Comparison of ENCODE assay signal across 7 cellular contexts in genomic region chr17:47776330-47777197, GRCh38. TPM values are rescaled to one million over a fixed set of nuclear protein-coding genes. Genes with fewer than 3 reads are reported as not detected.
DNase-seq lines count a peak whose midpoint lies in the region; ATAC-seq, FAIRE-seq and TF ChIP-seq lines count a peak whose summit lies in the region.

No MANE protein-coding gene starts in this region.

- H3K9ac ChIP-seq in K562 (ENCODE audit: insufficient read depth in 1 of 2, low read depth in 2 of 2, low read length in 2 of 2), result no peak overlapping the region

- H4K20me1 ChIP-seq in K562 (replicated peaks; ENCODE audit: control insufficient read depth, insufficient read depth, low read length), result no peaks in the 10 kb centered on the region

- peak; percentile 75 to 84 (median 76) for TF ChIP-seq CTCF in K562 (IDR thresholded peaks at IDR 0.05 in 2 of 3, conservative IDR thresholded peaks at IDR 0.05 in 1 of 3; ENCODE audit: insufficient read depth in 2 of 3, low read depth in 1 of 3, low read length in 3 of 3)
- TF ChIP-seq CTCF in tibial artery (IDR thresholded peaks at IDR 0.05), result peak; percentile 41 to 52

- no peaks in the 10 kb centered on the region for H3K79me2 ChIP-seq in K562 (ENCODE audit: control insufficient read depth, insufficient read depth, low read length)

- H3K27ac ChIP-seq in K562 (ENCODE audit: extremely low read depth, low read depth, low read length), result no peak overlapping the region
- no peak overlapping the region for H3K27ac ChIP-seq in tibial artery

- TF ChIP-seq RAD21 in K562 (CRISPR knock-in tag; conservative IDR thresholded peaks at IDR 0.05 in 1 of 2, IDR thresholded peaks at IDR 0.05 in 1 of 2), result peak; percentile 36 to 78

- H2AFZ ChIP-seq in K562 (ENCODE audit: low read depth, low read length), result no peak overlapping the region

- peak; percentile 97 for FAIRE-seq in K562 (lab: Jason Lieb, UNC)

- no peak overlapping the region for H3K4me3 ChIP-seq in K562
- H3K4me3 ChIP-seq in tibial artery, result no peak overlapping the region

- no peaks in the 10 kb centered on the region for H3K36me3 ChIP-seq in K562 (ENCODE audit: control insufficient read depth, insufficient read depth, low read length)
- H3K36me3 ChIP-seq in tibial artery, result no peaks in the 10 kb centered on the region

- H3K4me2 ChIP-seq in K562 (ENCODE audit: insufficient read depth, low read length), result no peak overlapping the region

- intact Hi-C loops in K562 (cut with micrococcal nuclease) (loop anchor here (1.0 to 5.0 kb wide), 3 partner anchors 26 to 116 kb away; partner anchors contain the start of genes LRRC46 and MRPL10), tibial artery (cut with DNase I; ENCODE audit: low total_unique reads) (no loop called here)

- POLR2A ChIA-PET in K562 (lab: Yijun Ruan, JAX), result no interaction called here

- CTCF ChIA-PET in K562 (lab: Yijun Ruan, JAX; ENCODE audit: low intra/inter-chr PET ratio), result interaction anchor here (0.6 to 1.4 kb wide), 2 partner anchors 26 to 765 kb away, joined by 3 to 6 read pairs; no protein-coding TSS in a partner anchor

- no peak for TF ChIP-seq EP300 in K562 (IDR thresholded peaks at IDR 0.05; ENCODE audit: low read length)

- BruUV-seq in K562 (replicated peaks; lab: Mats Ljungman, UMichigan), result no TSS peak

- no peaks in the 10 kb centered on the region for H3K9me1 ChIP-seq in K562 (ENCODE audit: control insufficient read depth, insufficient read depth, low read length)

- in situ Hi-C loops in K562 (cut with MboI), result no loop called here

- H3K9me3 ChIP-seq in K562 (replicated peaks; ENCODE audit: control insufficient read depth, insufficient read depth, low read depth, low read length) (0 out of 2 replicates have a peak, but pooled peaks cover under 1% of the 10 kb centered on the region), tibial artery (peaks cover 0 to 5% (median 4%) of the 10 kb centered on the region in 3 donors)

- peak; percentile 48 for DNase-seq in EL
- peak; percentile 71 for DNase-seq in HuH-7.5 (ENCODE audit: low spot score)
- peak; percentile 65 for DNase-seq in RKO (ENCODE audit: low spot score)
- DNase-seq in K562 (ENCODE audit: extremely low read depth in 1 of 4, low spot score in 3 of 4), result peak; percentile 66 to 74 (median 70)
- peak; percentile 55 for DNase-seq in kidney tubule cell (ENCODE audit: low spot score)
- no peak for DNase-seq in tibial artery

- ATAC-seq in K562 (peak; percentile 97), GM21390 (IDR thresholded peaks at IDR 0.05; ENCODE audit: unreplicated experiment) (no peak)

- peaks cover 0 to 6% of the 10 kb centered on the region in 2 experiments; a peak in 2 of 5 replicates for H3K4me1 ChIP-seq in K562 (replicated peaks in 1 of 2; ENCODE audit: control insufficient read depth in 2 of 2, insufficient read depth in 2 of 2, low read length in 2 of 2)
- H3K4me1 ChIP-seq in tibial artery, result peaks cover 0 to 4% (median 0%) of the 10 kb centered on the region in 4 donors

- peaks cover 30 to 58% of the 10 kb centered on the region in 2 experiments; a peak in 4 of 5 replicates for H3K27me3 ChIP-seq in K562 (ENCODE audit: control insufficient read depth in 2 of 2, insufficient read depth in 2 of 2, low read length in 2 of 2)
- peaks cover 0 to 62% of the 10 kb centered on the region in 2 donors for H3K27me3 ChIP-seq in tibial artery

- no peak for TF ChIP-seq POLR2A in K562 (conservative IDR thresholded peaks at IDR 0.05)

- WGBS in K562 (ENCODE audit: insufficient coverage, low coverage, missing lambda C conversion rate), result 19% methylated on average over 14 of the region's 14 CpGs

TF ChIP-seq in K562, 482 proteins besides CTCF, POLR2A, EP300 and RAD21 (continues in another document):
- no peak for TF ChIP-seq KDM4B (IDR thresholded peaks at IDR 0.05; ENCODE audit: borderline replicate concordance in 2 of 2, low read depth in 1 of 2)
- 0 out of 2 replicates have a peak, but pooled peaks have one; percentile 16 for TF ChIP-seq JUN (IDR thresholded peaks at IDR 0.05; ENCODE audit: borderline replicate concordance, low read depth, low read length)
- TF ChIP-seq JUN (CRISPR knock-in tag; IDR thresholded peaks at IDR 0.05; ENCODE audit: borderline replicate concordance), result no peak
- TF ChIP-seq MAFF (IDR thresholded peaks at IDR 0.05; ENCODE audit: low read length), result 0 out of 2 replicates have a peak, but pooled peaks have one; percentile 5

RNA-seq across cellular contexts. Expression of gene TBX21, which starts 43.5 kb away (rescaled TPM):
- not detected in 2 replicates for total RNA-seq in K562 (2011; cell fraction: chromatin; rRNA removed; ENCODE audit: low replicate concordance)
- total RNA-seq in K562 (2011; cell fraction: nucleolus; rRNA removed), result not detected in 2 replicates
- not detected in 2 replicates for total RNA-seq in K562 (2011; cell fraction: nucleoplasm; rRNA removed)
- total RNA-seq in K562 (2014; rRNA removed), result not detected in 2 replicates
- not detected in 2 replicates for total RNA-seq in K562 (2014; rRNA removed; fragmentation: Illumina TruSeq; extraction: Trizol)
- not detected in 2 replicates for total RNA-seq in K562 (2015; rRNA removed; fragmentation: Illumina TruSeq; extraction: Trizol)
- total RNA-seq in K562 (2021), result 0.07 and 0.18 TPM in 2 replicates
- not detected in 2 replicates for polyA plus RNA-seq in K562 (2011; rRNA removed)
- not detected in 2 replicates for polyA plus RNA-seq in K562 (2011; cell fraction: cytosol; rRNA removed)
- not detected in 2 replicates for polyA plus RNA-seq in K562 (2011; cell fraction: nucleus; rRNA removed)
- not detected in 2 replicates for polyA plus RNA-seq in K562 (2012)
- polyA plus RNA-seq in K562 (2014; fragmentation: Illumina TruSeq; extraction: Trizol), result not detected in 2 replicates
- polyA plus RNA-seq in K562 (2014; fragmentation: Nextera tagmentation; extraction: Ambion mirVana), result not detected
- polyA plus RNA-seq in K562 (2014; rRNA removed), result not detected in 2 replicates
- not detected in 2 replicates for polyA minus RNA-seq in K562 (2011; rRNA and poly(A)+ RNA removed)
- not detected in 2 replicates for polyA minus RNA-seq in K562 (2011; cell fraction: cytosol; rRNA and poly(A)+ RNA removed)
- not detected in 2 replicates for polyA minus RNA-seq in K562 (2011; cell fraction: nucleus; rRNA and poly(A)+ RNA removed)

RNA-seq across cellular contexts. Expression of gene OSBPL7, which starts 45.0 kb away (rescaled TPM):
- total RNA-seq in K562 (2011; cell fraction: chromatin; rRNA removed; ENCODE audit: low replicate concordance), result 62.5 and 143 TPM in 2 replicates
- total RNA-seq in K562 (2011; cell fraction: nucleolus; rRNA removed), result 91.2 and 91.6 TPM in 2 replicates
- total RNA-seq in K562 (2011; cell fraction: nucleoplasm; rRNA removed), result 59.7 and 61.4 TPM in 2 replicates
- 6.1 and 7.3 TPM in 2 replicates for total RNA-seq in K562 (2014; rRNA removed)
- 2.4 and 2.9 TPM in 2 replicates for total RNA-seq in K562 (2014; rRNA removed; fragmentation: Illumina TruSeq; extraction: Trizol)
- total RNA-seq in K562 (2015; rRNA removed; fragmentation: Illumina TruSeq; extraction: Trizol), result 5.8 and 6.7 TPM in 2 replicates
- total RNA-seq in K562 (2021), result 11.5 and 11.9 TPM in 2 replicates
- 5.3 and 15.3 TPM in 2 replicates for polyA plus RNA-seq in K562 (2011; rRNA removed)
- polyA plus RNA-seq in K562 (2011; cell fraction: cytosol; rRNA removed), result 4.4 and 5.7 TPM in 2 replicates
- polyA plus RNA-seq in K562 (2011; cell fraction: nucleus; rRNA removed), result 122 and 141 TPM in 2 replicates
- 9.6 and 15.9 TPM in 2 replicates for polyA plus RNA-seq in K562 (2012)
- polyA plus RNA-seq in K562 (2014; fragmentation: Illumina TruSeq; extraction: Trizol), result 5.9 and 7.7 TPM in 2 replicates
- polyA plus RNA-seq in K562 (2014; fragmentation: Nextera tagmentation; extraction: Ambion mirVana), result under 1 TPM; 0.32 to 0.48 TPM
- polyA plus RNA-seq in K562 (2014; rRNA removed), result 9.7 and 9.8 TPM in 2 replicates
- polyA minus RNA-seq in K562 (2011; rRNA and poly(A)+ RNA removed), result 4.7 and 5.6 TPM in 2 replicates
- 8.6 and 9.9 TPM in 2 replicates for polyA minus RNA-seq in K562 (2011; cell fraction: cytosol; rRNA and poly(A)+ RNA removed)
- 38.2 and 40.1 TPM in 2 replicates for polyA minus RNA-seq in K562 (2011; cell fraction: nucleus; rRNA and poly(A)+ RNA removed)

RNA-seq across cellular contexts. Expression of gene MRPL10, which starts 54.8 kb away (rescaled TPM):
- 25.1 and 49.5 TPM in 2 replicates for total RNA-seq in K562 (2011; cell fraction: chromatin; rRNA removed; ENCODE audit: low replicate concordance)
- 40.0 and 45.0 TPM in 2 replicates for total RNA-seq in K562 (2011; cell fraction: nucleolus; rRNA removed)
- total RNA-seq in K562 (2011; cell fraction: nucleoplasm; rRNA removed), result 37.7 and 40.2 TPM in 2 replicates
- total RNA-seq in K562 (2014; rRNA removed), result 68.6 and 83.9 TPM in 2 replicates
- total RNA-seq in K562 (2014; rRNA removed; fragmentation: Illumina TruSeq; extraction: Trizol), result 46.9 and 50.2 TPM in 2 replicates
- total RNA-seq in K562 (2015; rRNA removed; fragmentation: Illumina TruSeq; extraction: Trizol), result 52.3 and 53.1 TPM in 2 replicates
- total RNA-seq in K562 (2021), result 71.2 and 82.9 TPM in 2 replicates
- polyA plus RNA-seq in K562 (2011; rRNA removed), result 67.3 and 101 TPM in 2 replicates
- 154 and 231 TPM in 2 replicates for polyA plus RNA-seq in K562 (2011; cell fraction: cytosol; rRNA removed)
- 49.9 and 54.1 TPM in 2 replicates for polyA plus RNA-seq in K562 (2011; cell fraction: nucleus; rRNA removed)
- polyA plus RNA-seq in K562 (2012), result 60.8 and 104 TPM in 2 replicates
- polyA plus RNA-seq in K562 (2014; fragmentation: Illumina TruSeq; extraction: Trizol), result 105 and 108 TPM in 2 replicates
- polyA plus RNA-seq in K562 (2014; fragmentation: Nextera tagmentation; extraction: Ambion mirVana), result 10 to 100 TPM; 27.8 to 47.8 TPM
- 67.4 and 83.9 TPM in 2 replicates for polyA plus RNA-seq in K562 (2014; rRNA removed)
- polyA minus RNA-seq in K562 (2011; rRNA and poly(A)+ RNA removed), result 82.5 and 100 TPM in 2 replicates
- polyA minus RNA-seq in K562 (2011; cell fraction: cytosol; rRNA and poly(A)+ RNA removed), result 43.6 and 55.3 TPM in 2 replicates
- polyA minus RNA-seq in K562 (2011; cell fraction: nucleus; rRNA and poly(A)+ RNA removed), result 28.5 and 32.1 TPM in 2 replicates

RNA-seq across cellular contexts. Expression of gene LRRC46, which starts 54.9 kb away (rescaled TPM):
- total RNA-seq in K562 (2011; cell fraction: chromatin; rRNA removed; ENCODE audit: low replicate concordance), result 1.0 and 1.1 TPM in 2 replicates
- 0.50 and 0.66 TPM in 2 replicates for total RNA-seq in K562 (2011; cell fraction: nucleolus; rRNA removed)
- total RNA-seq in K562 (2011; cell fraction: nucleoplasm; rRNA removed), result 1.1 TPM in 2 replicates
- total RNA-seq in K562 (2014; rRNA removed), result 0.37 TPM in 1 of 2 replicates, not detected in the other
- 0.22 and 0.40 TPM in 2 replicates for total RNA-seq in K562 (2014; rRNA removed; fragmentation: Illumina TruSeq; extraction: Trizol)
- 0.47 and 0.64 TPM in 2 replicates for total RNA-seq in K562 (2015; rRNA removed; fragmentation: Illumina TruSeq; extraction: Trizol)
- 0.73 and 1.0 TPM in 2 replicates for total RNA-seq in K562 (2021)
- polyA plus RNA-seq in K562 (2011; rRNA removed), result 0.59 and 0.72 TPM in 2 replicates
- 0.88 and 0.94 TPM in 2 replicates for polyA plus RNA-seq in K562 (2011; cell fraction: cytosol; rRNA removed)
- polyA plus RNA-seq in K562 (2011; cell fraction: nucleus; rRNA removed), result 1.5 and 2.2 TPM in 2 replicates
- 1.5 and 2.6 TPM in 2 replicates for polyA plus RNA-seq in K562 (2012)
- 1.4 and 1.9 TPM in 2 replicates for polyA plus RNA-seq in K562 (2014; fragmentation: Illumina TruSeq; extraction: Trizol)
- polyA plus RNA-seq in K562 (2014; fragmentation: Nextera tagmentation; extraction: Ambion mirVana), result under 1 TPM; 0.39 TPM
- polyA plus RNA-seq in K562 (2014; rRNA removed), result 0.53 and 1.4 TPM in 2 replicates
- 0.30 and 0.42 TPM in 2 replicates for polyA minus RNA-seq in K562 (2011; rRNA and poly(A)+ RNA removed)
- polyA minus RNA-seq in K562 (2011; cell fraction: cytosol; rRNA and poly(A)+ RNA removed), result not detected in 2 replicates
- polyA minus RNA-seq in K562 (2011; cell fraction: nucleus; rRNA and poly(A)+ RNA removed), result 0.27 and 0.44 TPM in 2 replicates

Comparison
In these comparisons a context has a peak if more than half of its experiments do, and no peak if none do; other contexts are left out.
1. DNase-seq: peak in EL (single experiment), HuH-7.5 (single experiment), RKO (single experiment), K562 (4 of 4) and kidney tubule cell (single experiment); none in tibial artery (0 of 2).